Comparison of ENCODE assay signal across 1 cellular context in the genomic region with DNA sequence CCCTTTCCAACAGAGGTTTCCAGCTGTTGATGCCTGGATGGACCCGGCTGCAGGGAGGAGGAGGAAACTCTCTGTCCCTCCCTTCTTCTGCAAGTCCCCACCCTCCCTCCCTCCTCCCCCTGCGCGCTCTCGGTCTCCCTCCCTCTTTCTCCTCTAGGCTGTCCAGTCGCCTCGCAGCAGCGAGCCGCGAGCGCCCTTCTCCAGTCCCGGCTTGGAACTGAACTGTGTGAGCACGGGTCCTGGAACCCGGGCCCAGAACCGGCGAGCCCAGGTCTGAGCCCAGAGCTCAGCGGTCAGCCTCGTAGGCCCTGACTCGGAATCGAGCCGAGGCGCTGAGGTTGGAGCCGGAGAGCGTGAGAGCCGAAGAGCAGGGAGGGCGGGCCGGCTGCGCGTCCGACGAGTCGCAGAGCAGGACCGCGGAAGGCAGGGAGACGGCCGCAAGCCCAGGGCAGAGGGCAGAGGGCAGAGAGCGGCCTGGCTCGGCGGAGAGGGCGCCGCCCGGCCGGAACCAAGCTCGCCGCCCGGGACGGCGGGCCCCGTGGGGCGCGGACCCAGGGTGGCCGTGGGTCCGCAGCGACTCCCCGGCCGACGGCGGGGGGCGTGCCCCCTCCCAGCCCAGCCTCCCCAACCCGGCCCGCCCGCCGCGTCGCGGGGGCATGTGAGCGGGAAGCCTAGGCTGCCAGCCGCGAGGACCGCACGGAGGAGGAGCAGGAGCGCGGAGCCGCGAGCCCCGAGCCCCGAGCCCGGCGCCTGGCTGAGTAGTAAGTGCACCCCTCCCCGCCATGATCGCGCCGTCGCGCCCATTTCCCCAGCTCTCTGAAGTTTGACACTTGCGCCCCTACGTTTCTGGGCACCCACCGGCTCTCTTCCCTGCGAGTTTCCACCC.
TF ChIP-seq lines count a peak whose summit lies in the region.

A gene (plus strand): TSS at position 165 of the 886 bp plus-strand sequence. CDS start 39,801 bp downstream, outside the sequence.

TF ChIP-seq in GM12878, 131 proteins besides CTCF, POLR2A, EP300 and RAD21 (continued from another document):
- TF ChIP-seq SUZ12 (IDR thresholded peaks at IDR 0.05; ENCODE audit: unreplicated experiment) = peak; percentile 72
- TF ChIP-seq NR2C1 (IDR thresholded peaks at IDR 0.05) = 0 out of 2 replicates have a peak, but pooled peaks have one; percentile 7
